29 cellular contexts compared by ENCODE assay signal in the genomic region with DNA sequence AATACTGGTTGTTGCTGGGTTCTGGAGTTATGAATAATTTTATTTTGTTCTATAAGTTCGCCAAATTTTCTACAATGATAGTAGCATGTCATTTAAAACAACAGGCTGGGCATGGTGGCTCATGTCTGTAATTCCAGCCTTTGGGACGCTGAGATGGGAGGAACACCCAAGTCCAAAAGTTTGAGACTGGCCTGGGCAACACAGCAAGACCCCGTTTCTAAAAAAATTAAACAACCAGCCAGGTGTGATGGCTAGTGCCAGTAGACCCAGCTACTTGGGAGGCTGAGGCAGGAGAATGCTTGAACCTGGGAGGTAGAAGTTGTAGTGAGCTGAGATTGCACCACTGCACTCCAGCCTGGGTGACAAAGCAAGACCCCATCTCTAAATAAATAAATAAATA.
"Had no signal": no experiment of that assay in that cellular context is flagged by ENCODE, and none has a peak within 500 bp of the region (broad histone marks: within the 10 kb centered on the region; RNA-seq: fewer than 3 reads in every experiment).

No MANE protein-coding gene starts in this region.

- H3K27me3 Mint-ChIP-seq: dendritic cell treated with granulocyte-macrophage colony-stimulating factor and Interleukin-4, amounts not matched to agents 40 ng/mL and 50 ng/mL, for 4 days had no signal

- H3K36me3 ChIP-seq: colonic mucosa, gastrocnemius medialis had no signal

- H3K4me3 ChIP-seq: colonic mucosa, coronary artery, dorsolateral prefrontal cortex, esophagus muscularis mucosa, esophagus squamous epithelium, gastrocnemius medialis, gastroesophageal sphincter, heart left ventricle, heart right ventricle had no signal

- ATAC-seq: effector memory CD8-positive, alpha-beta T cell; esophagus mucosa; foreskin keratinocyte; gastrocnemius medialis; gastroesophageal sphincter; heart left ventricle; heart right ventricle had no signal

- H3K9me3 Mint-ChIP-seq: endodermal cell had no signal

- FAIRE-seq: colon, endometrium, endothelial cell of umbilical vein, frontal cortex had no signal

- H3K4me1 ChIP-seq: colonic mucosa, esophagus squamous epithelium, gastrocnemius medialis, gastroesophageal sphincter had no signal

- DNase-seq: colonic mucosa; cortex of kidney; dermis blood vessel endothelial cell; dorsolateral prefrontal cortex; effector CD4-positive, alpha-beta T cell; effector CD8-positive, alpha-beta T cell; effector memory CD4-positive, alpha-beta T cell; effector memory CD8-positive, alpha-beta T cell; endodermal cell; erythroblast; esophagus squamous epithelium; foreskin fibroblast; foreskin keratinocyte; foreskin melanocyte; gastrocnemius medialis; glutamatergic neuron; head of caudate nucleus; heart left ventricle; heart right ventricle had no signal

- H3K27ac ChIP-seq: colonic mucosa, coronary artery, dorsolateral prefrontal cortex, epithelial cell of prostate, esophagus muscularis mucosa, esophagus squamous epithelium, foreskin keratinocyte, gastrocnemius medialis, gastroesophageal sphincter, heart left ventricle, heart right ventricle had no signal

- H3K4me3 Mint-ChIP-seq: dendritic cell treated with granulocyte-macrophage colony-stimulating factor and Interleukin-4, amounts not matched to agents 40 ng/mL and 50 ng/mL, for 4 days; effector memory CD8-positive, alpha-beta T cell; endodermal cell had no signal

- H3K27me3 ChIP-seq: colonic mucosa, esophagus muscularis mucosa, esophagus squamous epithelium, foreskin keratinocyte, gastrocnemius medialis, gastroesophageal sphincter, heart left ventricle, heart right ventricle had no signal

- H3K27ac Mint-ChIP-seq: dendritic cell treated with granulocyte-macrophage colony-stimulating factor and Interleukin-4, amounts not matched to agents 40 ng/mL and 50 ng/mL, for 4 days; effector memory CD8-positive, alpha-beta T cell; endodermal cell had no signal

- H3K9me3 ChIP-seq: colonic mucosa, esophagus muscularis mucosa, esophagus squamous epithelium, gastrocnemius medialis, gastroesophageal sphincter, heart left ventricle, heart right ventricle had no signal
